In genomic region chr5:95988877-95989276, GRCh38 we compare ENCODE assay signal across 19 cellular contexts.
"Had no signal": no experiment of that assay in that cellular context is flagged by ENCODE, and none has a peak within 500 bp of the region (broad histone marks: within the 10 kb centered on the region; RNA-seq: fewer than 3 reads in every experiment).

No MANE protein-coding gene starts in this region.

- H3K27me3 ChIP-seq: upper lobe of left lung had no signal

- H3K4me3 ChIP-seq: upper lobe of left lung had no signal

- DNase-seq: activated CD4-positive, alpha-beta T cell treated with anti-CD3 and anti-CD28 coated beads for 36 hours; activated CD8-positive, alpha-beta T cell treated with anti-CD3 and anti-CD28 coated beads for 36 hours; activated effector memory CD4-positive, alpha-beta T cell treated with Interleukin-2 at 50 U/mL for 16 hours; activated naive CD4-positive, alpha-beta T cell treated with anti-CD3 and anti-CD28 coated beads, Interleukin-2, amount 50 U/mL, for 16 hours; activated T-cell treated with anti-CD3 and anti-CD28 coated beads, Interleukin-2, amount 50 U/mL, for 4 hours; central memory CD4-positive, alpha-beta T cell; cortex of kidney; effector CD8-positive, alpha-beta T cell; foreskin fibroblast; glutamatergic neuron; immature natural killer cell; left cardiac atrium; mammary epithelial cell; naive B cell; right cardiac atrium; stimulated activated naive CD8-positive, alpha-beta T cell treated with anti-CD3 and anti-CD28 coated beads, Interleukin-15, Interleukin-2, amounts not matched to agents 100 U/mL and 50 U/mL, for 24 hours; upper lobe of left lung had no signal

- H3K9me3 ChIP-seq: upper lobe of left lung had no signal

- H3K4me3 Mint-ChIP-seq: activated CD4-positive, alpha-beta T cell treated with anti-CD3 and anti-CD28 coated beads for 36 hours; activated CD8-positive, alpha-beta T cell treated with anti-CD3 and anti-CD28 coated beads for 36 hours; activated T-cell treated with anti-CD3 and anti-CD28 coated beads, Interleukin-2, amount 50 U/mL, for 4 hours; immature natural killer cell; naive B cell; T-helper 1 cell treated with Interleukin-12 subunit alpha and Interleukin-12 subunit beta and Interleukin-4 antibody, amounts not matched to agents 30 μg/mL and 1 μg/mL, for 36 hours had no signal

- ATAC-seq: activated CD4-positive, alpha-beta T cell treated with anti-CD3 and anti-CD28 coated beads for 36 hours; activated CD8-positive, alpha-beta T cell treated with anti-CD3 and anti-CD28 coated beads for 36 hours; activated T-cell treated with anti-CD3 and anti-CD28 coated beads, Interleukin-2, amount 50 U/mL, for 4 hours; left cardiac atrium; right cardiac atrium; stimulated activated naive CD8-positive, alpha-beta T cell treated with anti-CD3 and anti-CD28 coated beads, Interleukin-15, Interleukin-2, amounts not matched to agents 100 U/mL and 50 U/mL, for 24 hours had no signal

- H3K4me1 Mint-ChIP-seq: activated CD4-positive, alpha-beta T cell treated with anti-CD3 and anti-CD28 coated beads for 36 hours; immature natural killer cell; naive B cell had no signal

- H3K36me3 ChIP-seq: upper lobe of left lung had no signal

- H3K36me3 Mint-ChIP-seq: immature natural killer cell, naive B cell had no signal

- H3K27ac ChIP-seq: parathyroid adenoma, upper lobe of left lung had no signal

- H3K27ac Mint-ChIP-seq: activated CD4-positive, alpha-beta T cell treated with anti-CD3 and anti-CD28 coated beads for 36 hours; activated CD8-positive, alpha-beta T cell treated with anti-CD3 and anti-CD28 coated beads for 36 hours; immature natural killer cell; T-helper 1 cell treated with Interleukin-12 subunit alpha and Interleukin-12 subunit beta and Interleukin-4 antibody, amounts not matched to agents 30 μg/mL and 1 μg/mL, for 36 hours had no signal

- H3K9me3 Mint-ChIP-seq: activated CD8-positive, alpha-beta T cell treated with anti-CD3 and anti-CD28 coated beads for 36 hours; activated T-cell treated with anti-CD3 and anti-CD28 coated beads, Interleukin-2, amount 50 U/mL, for 4 hours; immature natural killer cell; naive B cell; T-helper 1 cell treated with Interleukin-12 subunit alpha and Interleukin-12 subunit beta and Interleukin-4 antibody, amounts not matched to agents 30 μg/mL and 1 μg/mL, for 36 hours had no signal

- H3K4me1 ChIP-seq: parathyroid adenoma had no signal
